Comparison of ENCODE assay signal across 19 cellular contexts in genomic region chr3:98885851-98886250, GRCh38. TPM values are rescaled to one million over a fixed set of nuclear protein-coding genes. Genes with fewer than 3 reads are reported as not detected.
DNase-seq lines count a peak whose midpoint lies in the region; TF ChIP-seq lines count a peak whose summit lies in the region.
"Had no signal": no experiment of that assay in that cellular context is flagged by ENCODE, and none has a peak within 500 bp of the region (broad histone marks: within the 10 kb centered on the region; RNA-seq: fewer than 3 reads in every experiment).

No MANE protein-coding gene starts in this region.

- peaks cover 45% of the 10 kb centered on the region for H3K36me3 Mint-ChIP-seq in nephron progenitor cell (ENCODE audit: low read depth)
- H3K36me3 Mint-ChIP-seq: naive B cell had no signal

- in situ Hi-C loops in GM13977 (cut with MboI; ENCODE audit: low pct_unique_long_range_greater_than_20kb, low sequenced_read_pairs, unreplicated experiment): no loop called here

- no peak overlapping the region for H3K4me3 Mint-ChIP-seq in nephron progenitor cell
- H3K4me3 Mint-ChIP-seq: activated CD4-positive, alpha-beta T cell treated with anti-CD3 and anti-CD28 coated beads for 36 hours; activated naive CD4-positive, alpha-beta T cell treated with anti-CD3 and anti-CD28 coated beads for 36 hours; naive B cell had no signal

- H3K4me1 Mint-ChIP-seq in nephron progenitor cell: peaks cover 16% of the 10 kb centered on the region
- H3K4me1 Mint-ChIP-seq: activated CD4-positive, alpha-beta T cell treated with anti-CD3 and anti-CD28 coated beads for 36 hours; naive B cell had no signal

- peaks cover 17% of the 10 kb centered on the region for H3K9me3 Mint-ChIP-seq in nephron progenitor cell

- DNase-seq in EL (peak; percentile 60), RPMI7951 (ENCODE audit: low read depth) (peak; percentile 82), epithelial cell of prostate (ENCODE audit: low read depth, low spot score) (no peak), nephron progenitor cell (no peak), NCI-H1105 treated with DMSO at 0.1 percent for 48 hours (lab: John Stamatoyannopoulos, UW) (no peak), LoVo (ENCODE audit: low spot score) (no peak), GM13977 (ENCODE audit: low spot score) (no peak), NCI-H1417 treated with DMSO at 0.1 percent for 48 hours (lab: John Stamatoyannopoulos, UW) (no peak)
- DNase-seq: activated CD4-positive, alpha-beta T cell treated with anti-CD3 and anti-CD28 coated beads for 36 hours; activated CD8-positive, alpha-beta memory T cell treated with anti-CD3 and anti-CD28 coated beads, Interleukin-2, amount 50 U/mL, for 48 hours; activated naive CD4-positive, alpha-beta T cell treated with anti-CD3 and anti-CD28 coated beads for 36 hours; effector memory CD4-positive, alpha-beta T cell; left colon; naive B cell; NCI-H1092; NCI-H2171 treated with DMSO at 0.1 percent for 48 hours; retina; stimulated activated CD4-positive, alpha-beta T cell treated with anti-CD3 and anti-CD28 coated beads, Interleukin-4, amount 100 ng/mL, for 1 hour; tibial artery had no signal

- peak overlapping the region; percentile 12 for H3K27ac Mint-ChIP-seq in nephron progenitor cell
- H3K27ac Mint-ChIP-seq: activated CD4-positive, alpha-beta T cell treated with anti-CD3 and anti-CD28 coated beads for 36 hours; activated naive CD4-positive, alpha-beta T cell treated with anti-CD3 and anti-CD28 coated beads for 36 hours had no signal

- TF ChIP-seq CTCF in nephron progenitor cell (IDR thresholded peaks at IDR 0.05): no peak
- TF ChIP-seq CTCF in GM13977 (IDR thresholded peaks at IDR 0.05; ENCODE audit: extremely low read depth, insufficient read depth, missing control alignments): no peak

- no peaks in the 10 kb centered on the region for H3K27me3 Mint-ChIP-seq in nephron progenitor cell (ENCODE audit: low read depth, poor library complexity)
- H3K27me3 Mint-ChIP-seq: activated CD4-positive, alpha-beta T cell treated with anti-CD3 and anti-CD28 coated beads for 36 hours; naive B cell had no signal

- peak overlapping the region; percentile 36 for H3K27ac ChIP-seq in epithelial cell of prostate

RNA-seq across cellular contexts. Expression of gene DCBLD2, which starts 15.6 kb away (rescaled TPM):
- 245 and 306 TPM in 2 replicates for total RNA-seq in RPMI7951 (2014; rRNA removed; shearing (Covaris generic))

Comparison
In these comparisons a context has a peak if more than half of its experiments do, and no peak if none do; other contexts are left out.
1. DNase-seq: peak in EL (single experiment) and RPMI7951 (single experiment); none in epithelial cell of prostate (single experiment), nephron progenitor cell (single experiment), NCI-H1105 treated with DMSO at 0.1 percent for 48 hours (single experiment), LoVo (single experiment), GM13977 (single experiment) and NCI-H1417 treated with DMSO at 0.1 percent for 48 hours (single experiment).